ENCODE assay signal across 8 cellular contexts in the genomic region with DNA sequence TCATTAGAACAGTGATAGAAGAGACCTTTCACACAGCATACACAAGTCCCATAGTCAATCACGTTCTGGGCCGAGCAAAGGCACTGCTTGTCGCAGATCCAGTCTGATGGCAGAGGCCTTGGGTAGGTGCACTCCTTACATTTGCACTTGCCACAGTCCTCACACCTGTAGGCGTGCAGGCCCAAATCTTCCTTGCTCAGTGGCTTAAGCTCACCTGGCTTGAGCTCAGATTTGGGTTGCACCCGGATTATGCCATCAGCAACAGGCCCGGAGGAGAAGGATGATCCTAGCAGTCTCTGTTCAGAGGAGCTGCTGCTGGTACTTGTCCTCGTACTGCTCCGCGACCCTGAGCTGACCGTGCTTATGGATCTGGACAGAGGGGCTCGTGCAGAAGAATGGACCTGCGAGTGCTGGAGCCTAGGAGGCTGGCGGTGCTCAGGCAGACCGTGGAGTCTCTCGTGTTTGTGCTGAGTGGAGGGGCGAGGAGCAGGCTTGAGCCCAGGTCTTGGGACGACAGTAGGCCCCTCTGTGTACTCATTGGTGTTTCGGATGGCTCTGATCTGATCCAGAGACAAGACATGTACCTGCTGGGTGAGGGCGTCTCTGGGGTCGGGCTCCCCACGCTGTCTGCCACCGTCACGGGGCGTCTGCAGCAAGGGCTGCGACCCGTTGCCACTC. TPM values are rescaled to one million over a fixed set of nuclear protein-coding genes. Genes with fewer than 3 reads are reported as not detected.
DNase-seq lines count a peak whose midpoint lies in the region; ATAC-seq and TF ChIP-seq lines count a peak whose summit lies in the region.

No MANE protein-coding gene starts in this region.

- H3K27me3 Mint-ChIP-seq in CD4-positive, alpha-beta memory T cell: peaks cover 12 to 20% of the 10 kb centered on the region in 2 donors

- intact Hi-C loops in CD4-positive, alpha-beta memory T cell (cut with micrococcal nuclease): no loop called here

- TF ChIP-seq EP300 in gastroesophageal sphincter (IDR thresholded peaks at IDR 0.05): no peak

- peaks cover 7 to 13% (median 8%) of the 10 kb centered on the region in 4 donors for H3K4me1 Mint-ChIP-seq in CD4-positive, alpha-beta memory T cell

- TF ChIP-seq CTCF in BJ (IDR thresholded peaks at IDR 0.05; ENCODE audit: insufficient read depth, low read depth, low read length): no peak
- TF ChIP-seq CTCF in gastroesophageal sphincter (IDR thresholded peaks at IDR 0.05): no peak
- TF ChIP-seq CTCF in osteoblast (IDR thresholded peaks at IDR 0.05; ENCODE audit: extremely low read depth, low read depth, low read length): no peak

- H3K36me3 Mint-ChIP-seq in CD4-positive, alpha-beta memory T cell: no peaks in the 10 kb centered on the region

- H3K9me3 Mint-ChIP-seq in CD4-positive, alpha-beta memory T cell: peaks cover 0 to 5% (median 0%) of the 10 kb centered on the region in 8 donors

- peak overlapping the region; percentile 89 for H3K4me2 ChIP-seq in osteoblast (ENCODE audit: insufficient read depth, low read length)

- ATAC-seq in gastroesophageal sphincter: no peak

- no peak overlapping the region for H3K27ac Mint-ChIP-seq in CD4-positive, alpha-beta memory T cell

- H3K79me2 ChIP-seq in osteoblast (ENCODE audit: insufficient read depth, low read length): peaks cover 70% of the 10 kb centered on the region

- 40 to 57% methylated on average over 1 of the region's 26 CpGs for WGBS in gastroesophageal sphincter (ENCODE audit: low coverage in 1 of 2), 2 donors

- peak overlapping the region in 1 of 8 donors; percentile 1 for H3K4me3 Mint-ChIP-seq in CD4-positive, alpha-beta memory T cell

- no peak for TF ChIP-seq POLR2A in gastroesophageal sphincter (IDR thresholded peaks at IDR 0.05)

- H3K4me3 ChIP-seq in BJ (ENCODE audit: low read depth, low read length) (peak overlapping the region; percentile 86), gastroesophageal sphincter (peak overlapping the region; percentile 86 to 93), osteoblast (ENCODE audit: insufficient read depth, low read length) (peak overlapping the region; percentile 93)
- no peak overlapping the region for H3K4me3 ChIP-seq in CD4-positive, alpha-beta memory T cell (ENCODE audit: low read length in 2 of 2)

- H4K20me1 ChIP-seq in osteoblast (ENCODE audit: insufficient read depth, low read length): peaks cover 41% of the 10 kb centered on the region

- H3K36me3 ChIP-seq in BJ (ENCODE audit: control insufficient read depth, insufficient read depth, low read length): peaks cover 3% of the 10 kb centered on the region; the same call in 1 of the 2 replicates
- H3K36me3 ChIP-seq in gastroesophageal sphincter: peaks cover 0 to 21% of the 10 kb centered on the region in 2 donors
- H3K36me3 ChIP-seq in osteoblast (ENCODE audit: insufficient read depth, low read length): peaks cover 21% of the 10 kb centered on the region
- no peaks in the 10 kb centered on the region for H3K36me3 ChIP-seq in CD4-positive, alpha-beta memory T cell (ENCODE audit: insufficient read depth, low read length)

- peaks cover 0 to 36% (median 0%) of the 10 kb centered on the region in 3 donors for H3K4me1 ChIP-seq in gastroesophageal sphincter
- peaks cover 20% of the 10 kb centered on the region for H3K4me1 ChIP-seq in osteoblast (ENCODE audit: insufficient read depth, low read length)
- peaks cover 25% of the 10 kb centered on the region for H3K4me1 ChIP-seq in CD4-positive, alpha-beta memory T cell (ENCODE audit: insufficient read depth, low read length)

- CTCF ChIA-PET in BJ (lab: Yijun Ruan, JAX): interaction anchor here (0.6 to 1.3 kb wide), 2 partner anchors 296 to 658 kb away, joined by 3 read pairs; no protein-coding TSS in a partner anchor
- CTCF ChIA-PET in CD4-positive, alpha-beta memory T cell (lab: Charles Lee; ENCODE audit: partially characterized antibody): no interaction called here

- DNase-seq in BJ (ENCODE audit: low read depth) (no peak), anterior cingulate cortex (lab: John Stamatoyannopoulos, UW) (peak in 34 of 58 donors; percentile 5 to 62 (median 27)), osteoblast (ENCODE audit: insufficient read length, low spot score, missing footprints) (peak; percentile 57), COLO829 (ENCODE audit: low spot score) (no peak), DMS53 treated with DMSO at 0.1 percent for 48 hours (lab: John Stamatoyannopoulos, UW; ENCODE audit: unreplicated experiment) (no peak), NCI-H446 treated with DMSO at 0.1 percent for 48 hours (lab: John Stamatoyannopoulos, UW) (no peak)
- no peak for DNase-seq in CD4-positive, alpha-beta memory T cell

- H3K27ac ChIP-seq in gastroesophageal sphincter (peak overlapping the region in 3 of 4 donors; percentile 41 to 94 (median 91)), osteoblast (ENCODE audit: low read depth, low read length) (peak overlapping the region; percentile 96)
- no peak overlapping the region for H3K27ac ChIP-seq in CD4-positive, alpha-beta memory T cell (ENCODE audit: low read depth, low read length)

- no peaks in the 10 kb centered on the region for H3K9me3 ChIP-seq in gastroesophageal sphincter
- H3K9me3 ChIP-seq in osteoblast (ENCODE audit: low read depth, low read length): no peaks in the 10 kb centered on the region
- no peaks in the 10 kb centered on the region for H3K9me3 ChIP-seq in CD4-positive, alpha-beta memory T cell (ENCODE audit: control insufficient read depth in 1 of 2, low read length in 2 of 2)

- POLR2A ChIA-PET in BJ (lab: Charles Lee): interaction anchor here (0.6 kb wide), 1 partner anchor 8 kb away, joined by 4 read pairs; no protein-coding TSS in a partner anchor
- POLR2A ChIA-PET in CD4-positive, alpha-beta memory T cell (lab: Charles Lee; ENCODE audit: partially characterized antibody): no interaction called here

- no peak overlapping the region for H2AFZ ChIP-seq in osteoblast (ENCODE audit: low read length)

- no peaks in the 10 kb centered on the region for H3K27me3 ChIP-seq in BJ (ENCODE audit: control insufficient read depth, insufficient read depth, low read length)
- no peaks in the 10 kb centered on the region for H3K27me3 ChIP-seq in gastroesophageal sphincter
- no peaks in the 10 kb centered on the region for H3K27me3 ChIP-seq in osteoblast (ENCODE audit: insufficient read depth, low read length)
- H3K27me3 ChIP-seq in CD4-positive, alpha-beta memory T cell (ENCODE audit: insufficient read depth, low read length): peaks cover 24% of the 10 kb centered on the region

RNA-seq across cellular contexts. Expression of a gene that starts 3.8 kb away (rescaled TPM):
- 21.0 and 21.6 TPM in 2 replicates for polyA plus RNA-seq in BJ (2011; rRNA removed)
- 18.0 and 25.0 TPM in 2 replicates for polyA minus RNA-seq in BJ (2011; rRNA and poly(A)+ RNA removed)
- 10 to 100 TPM; 32.5 to 49.1 (median 47.9) TPM for total RNA-seq in gastroesophageal sphincter
- 5.0 and 6.5 TPM in 2 replicates for total RNA-seq in osteoblast
- total RNA-seq in CD4-positive, alpha-beta memory T cell: under 1 TPM; 0.38 to 0.42 TPM
- polyA plus RNA-seq in CD4-positive, alpha-beta memory T cell: not detected

Comparison
In these comparisons a context has a peak if more than half of its experiments do, and no peak if none do; other contexts are left out.
1. DNase-seq: peak in anterior cingulate cortex (34 of 58) and osteoblast (single experiment); none in BJ (single experiment), COLO829 (single experiment), CD4-positive, alpha-beta memory T cell (0 of 5), DMS53 treated with DMSO at 0.1 percent for 48 hours (single experiment) and NCI-H446 treated with DMSO at 0.1 percent for 48 hours (single experiment).
2. H3K4me3 ChIP-seq: peak in BJ (single experiment), gastroesophageal sphincter (2 of 2) and osteoblast (single experiment); none in CD4-positive, alpha-beta memory T cell (0 of 2).